Comparison of ENCODE assay signal across 8 cellular contexts in genomic region chr10:110865184-110865803, GRCh38. TPM values are rescaled to one million over a fixed set of nuclear protein-coding genes. Genes with fewer than 3 reads are reported as not detected.
DNase-seq lines count a peak whose midpoint lies in the region; ATAC-seq, FAIRE-seq and TF ChIP-seq lines count a peak whose summit lies in the region.

No MANE protein-coding gene starts in this region.

- no peak for TF ChIP-seq POLR2A in A549 (IDR thresholded peaks at IDR 0.05; ENCODE audit: low read length)
- TF ChIP-seq POLR2A in lower leg skin (IDR thresholded peaks at IDR 0.05): no peak

- WGBS in A549 (ENCODE audit: missing lambda C conversion rate): 12% methylated on average over 6 of the region's 6 CpGs
- WGBS in lower leg skin, 2 donors: 14 to 17% methylated on average over 6 of the region's 6 CpGs

- DNase-seq in A549 (ENCODE audit: low read depth in 1 of 2, low spot score in 1 of 2) (peak in 1 of 2 experiments; percentile 71), HTR-8/SVneo (ENCODE audit: insufficient read length, low spot score) (peak; percentile 20), astrocyte of the hippocampus (ENCODE audit: low read depth, low spot score) (peak; percentile 65), lower leg skin (ENCODE audit: low spot score in 2 of 2) (peak; percentile 76 to 85), urothelium cell line (ENCODE audit: low spot score) (peak; percentile 54), NCI-H526 treated with DMSO at 0.1 percent for 48 hours (lab: John Stamatoyannopoulos, UW) (no peak)
- no peak for DNase-seq in stimulated activated CD4-positive, alpha-beta T cell treated with anti-CD3 and anti-CD28 coated beads, Interleukin-4, amount 100 ng/mL, for 24 hours

- peak overlapping the region; percentile 72 for H3K4me2 ChIP-seq in A549

- FAIRE-seq in A549 (lab: Jason Lieb, UNC) (no peak), HTR-8/SVneo (lab: Jason Lieb, UNC) (no peak), urothelium cell line (lab: Jason Lieb, UNC) (no peak)

- H3K4me3 ChIP-seq in A549 (no peak overlapping the region), lower leg skin (ENCODE audit: low read depth, poor library complexity, severe bottlenecking) (no peak overlapping the region)

- TF ChIP-seq RAD21 in A549 (conservative IDR thresholded peaks at IDR 0.05 in 1 of 2, IDR thresholded peaks at IDR 0.05 in 1 of 2): no peak

- intact Hi-C loops in lower leg skin (cut with DNase I; ENCODE audit: low total_unique reads): no loop called here

- TF ChIP-seq CTCF in A549 (IDR thresholded peaks at IDR 0.05) (no peak), lower leg skin (IDR thresholded peaks at IDR 0.05) (no peak)

- H3K27ac ChIP-seq in A549: peak overlapping the region; percentile 66 to 75

- no peak for TF ChIP-seq EP300 in A549 (IDR thresholded peaks at IDR 0.05)

- POLR2A ChIA-PET in A549 (lab: Yijun Ruan, JAX): interaction anchor here (1.0 kb wide), 1 partner anchor 54 kb away, joined by 3 read pairs; the partner anchor contains the start of gene BBIP1

- CTCF ChIA-PET in A549 (lab: Yijun Ruan, JAX): interaction anchor here (0.7 to 3.0 kb wide), 5 partner anchors 19 to 223 kb away, joined by 3 to 13 read pairs (median 5); no protein-coding TSS in a partner anchor

- peaks cover 34% of the 10 kb centered on the region for H3K4me1 ChIP-seq in A549

- ATAC-seq in A549: peak; percentile 74 to 91
- ATAC-seq in HG02763 (IDR thresholded peaks at IDR 0.05; ENCODE audit: unreplicated experiment): no peak

- no peaks in the 10 kb centered on the region for H3K9me3 ChIP-seq in A549

TF ChIP-seq in A549, 52 proteins besides CTCF, POLR2A, EP300 and RAD21:
- TF ChIP-seq MAFK (IDR thresholded peaks at IDR 0.05; ENCODE audit: partially characterized antibody) (peak; percentile 66), TP53 (CRISPR knock-in tag; IDR thresholded peaks at IDR 0.05) (no peak), FOSL2 (IDR thresholded peaks at IDR 0.05) (no peak), FOSL2 (CRISPR knock-in tag; IDR thresholded peaks at IDR 0.05) (peak; percentile 58; the same call in 1 of the 2 replicates), HOXA7 (CRISPR knock-in tag; IDR thresholded peaks at IDR 0.05) (no peak), GATA3 (IDR thresholded peaks at IDR 0.05; ENCODE audit: borderline replicate concordance) (peak; percentile 6; the same call in 1 of the 2 replicates)

RNA-seq across cellular contexts. Expression of gene PDCD4, which starts 6.4 kb away (rescaled TPM):
- 41.9 and 71.4 TPM in 2 replicates for polyA plus RNA-seq in A549 (2011; rRNA removed)
- 6.5 and 10.0 TPM in 2 replicates for polyA plus RNA-seq in A549 (2012; cell fraction: cytosol; rRNA removed)
- polyA plus RNA-seq in A549 (2012; cell fraction: nucleus; rRNA removed): 3.1 and 6.7 TPM in 2 replicates
- polyA plus RNA-seq in A549 (2017; fragmentation: RNase III; extraction: RNeasy Plus Mini Kit Qiagen cat#74134 plus additional on column Dnase treatment): 35.7 to 49.7 TPM (median 42.7 TPM) in 3 replicates
- polyA minus RNA-seq in A549 (2011; rRNA and poly(A)+ RNA removed): 15.0 and 16.3 TPM in 2 replicates
- total RNA-seq in lower leg skin: 100 to 1,000 TPM; 230 to 445 (median 330) TPM

RNA-seq across cellular contexts. Expression of gene BBIP1, which starts 53.7 kb away (rescaled TPM):
- polyA plus RNA-seq in A549 (2011; rRNA removed) (73.5 and 83.4 TPM in 2 replicates), A549 (2017; fragmentation: RNase III; extraction: RNeasy Plus Mini Kit Qiagen cat#74134 plus additional on column Dnase treatment) (57.2 to 64.1 TPM (median 59.6 TPM) in 3 replicates)
- 13.0 and 15.9 TPM in 2 replicates for polyA plus RNA-seq in A549 (2012; cell fraction: cytosol; rRNA removed)
- polyA plus RNA-seq in A549 (2012; cell fraction: nucleus; rRNA removed): 6.2 and 10.1 TPM in 2 replicates
- 9.9 and 10.8 TPM in 2 replicates for polyA minus RNA-seq in A549 (2011; rRNA and poly(A)+ RNA removed)
- total RNA-seq in lower leg skin: 10 to 100 TPM in 1 of 4 donors, 1 to 10 TPM in 3; 6.0 to 10.3 (median 8.9) TPM

RNA-seq across cellular contexts. Expression of gene SHOC2, which starts 54.1 kb away (rescaled TPM):
- polyA plus RNA-seq in A549 (2011; rRNA removed): 32.1 and 33.1 TPM in 2 replicates
- 5.2 and 6.1 TPM in 2 replicates for polyA plus RNA-seq in A549 (2012; cell fraction: cytosol; rRNA removed)
- polyA plus RNA-seq in A549 (2012; cell fraction: nucleus; rRNA removed): 2.2 and 4.8 TPM in 2 replicates
- polyA plus RNA-seq in A549 (2017; fragmentation: RNase III; extraction: RNeasy Plus Mini Kit Qiagen cat#74134 plus additional on column Dnase treatment): 17.7 to 20.5 TPM (median 20.3 TPM) in 3 replicates
- 19.7 and 20.9 TPM in 2 replicates for polyA minus RNA-seq in A549 (2011; rRNA and poly(A)+ RNA removed)
- 10 to 100 TPM; 28.4 to 41.9 (median 36.2) TPM for total RNA-seq in lower leg skin

Comparison
In these comparisons a context has a peak if more than half of its experiments do, and no peak if none do; other contexts are left out.
1. DNase-seq: peak in HTR-8/SVneo (single experiment), astrocyte of the hippocampus (single experiment), lower leg skin (2 of 2) and urothelium cell line (single experiment); none in NCI-H526 treated with DMSO at 0.1 percent for 48 hours (single experiment) and stimulated activated CD4-positive, alpha-beta T cell treated with anti-CD3 and anti-CD28 coated beads, Interleukin-4, amount 100 ng/mL, for 24 hours (single experiment).